In genomic region chr5:61809651-61810050, GRCh38 we compare ENCODE assay signal across 15 cellular contexts.
DNase-seq lines count a peak whose midpoint lies in the region; ATAC-seq and TF ChIP-seq lines count a peak whose summit lies in the region.
"Had no signal": no experiment of that assay in that cellular context is flagged by ENCODE, and none has a peak within 500 bp of the region (broad histone marks: within the 10 kb centered on the region; RNA-seq: fewer than 3 reads in every experiment).

No MANE protein-coding gene starts in this region.

- ATAC-seq in esophagus mucosa = peak; percentile 87
- ATAC-seq: activated naive CD8-positive, alpha-beta T cell treated with anti-CD3 and anti-CD28 coated beads, Interleukin-2, amount 50 U/mL, for 24 hours; Panc1 had no signal

- DNase-seq in COLO668 (lab: John Stamatoyannopoulos, UW; ENCODE audit: unreplicated experiment) = peak; percentile 1
- peak; percentile 84 for DNase-seq in NCI-H69 (lab: John Stamatoyannopoulos, UW)
- no peak for DNase-seq in SW 1271 (lab: John Stamatoyannopoulos, UW)
- DNase-seq in cerebellar nuclear complex (lab: John Stamatoyannopoulos, UW) = no peak
- no peak for DNase-seq in MV-4-11 (lab: John Stamatoyannopoulos, UW)
- no peak for DNase-seq in HT-29 (ENCODE audit: low spot score)
- DNase-seq: activated CD4-positive, alpha-beta memory T cell treated with anti-CD3 and anti-CD28 coated beads, Interleukin-2, amount 10 ng/mL, durations not matched to agents 7 days and 5 days; activated naive CD8-positive, alpha-beta T cell treated with anti-CD3 and anti-CD28 coated beads, Interleukin-2, amount 50 U/mL, for 24 hours; foreskin melanocyte; left ventricle myocardium inferior; NCI-H446; stimulated activated CD4-positive, alpha-beta T cell treated with anti-CD3 and anti-CD28 coated beads, Interleukin-4, amount 100 ng/mL, for 1 hour had no signal

- no peak for TF ChIP-seq RAD21 in Ishikawa (IDR thresholded peaks at IDR 0.05; ENCODE audit: low read depth)

- TF ChIP-seq EP300 in Ishikawa (IDR thresholded peaks at IDR 0.05; ENCODE audit: borderline replicate concordance) = no peak

TF ChIP-seq in Ishikawa, 13 proteins besides CTCF, POLR2A, EP300 and RAD21:
- TF ChIP-seq NFIC (IDR thresholded peaks at IDR 0.05) (peak; percentile 35; the same call in 1 of the 2 replicates), USF1 (IDR thresholded peaks at IDR 0.05) (no peak), EGR1 (IDR thresholded peaks at IDR 0.05) (no peak), TCF12 (IDR thresholded peaks at IDR 0.05; ENCODE audit: low read depth) (no peak), ZBTB7A (IDR thresholded peaks at IDR 0.05; ENCODE audit: low read depth) (no peak), TAF1 (IDR thresholded peaks at IDR 0.05; ENCODE audit: low read depth) (no peak)

Comparison
In these comparisons a context has a peak if more than half of its experiments do, and no peak if none do; other contexts are left out.
1. DNase-seq: peak in COLO668 (single experiment) and NCI-H69 (single experiment); none in SW 1271 (0 of 2), cerebellar nuclear complex (0 of 2), MV-4-11 (single experiment) and HT-29 (single experiment).